Comparison of ENCODE assay signal across 13 cellular contexts in genomic region chr1:204076891-204077290, GRCh38. TPM values are rescaled to one million over a fixed set of nuclear protein-coding genes. Genes with fewer than 3 reads are reported as not detected.
A peak's percentile ranks its signal among the peaks of the same experiment; 100 is the strongest.
DNase-seq lines count a peak whose midpoint lies in the region; ATAC-seq and TF ChIP-seq lines count a peak whose summit lies in the region.
"Had no signal": no experiment of that assay in that cellular context is flagged by ENCODE, and none has a peak within 500 bp of the region (broad histone marks: within the 10 kb centered on the region; RNA-seq: fewer than 3 reads in every experiment).

No MANE protein-coding gene starts in this region.

- peaks cover 57% of the 10 kb centered on the region for H3K4me1 ChIP-seq in PC-3 (ENCODE audit: insufficient read depth, low read length)
- peaks cover 51% of the 10 kb centered on the region for H3K4me1 ChIP-seq in prostate gland (replicated peaks)

- H3K9me3 ChIP-seq in PC-3 (ENCODE audit: low read length), result no peaks in the 10 kb centered on the region
- no peaks in the 10 kb centered on the region for H3K9me3 ChIP-seq in prostate gland
- H3K9me3 ChIP-seq: pancreas had no signal

- intact Hi-C loops in PC-3 (cut with micrococcal nuclease), result no loop called here
- intact Hi-C loops in prostate gland (cut with DNase I), result no loop called here

- 91% methylated on average over 1 of the region's 1 CpG for WGBS in prostate gland

- H3K9me2 ChIP-seq in PC-3 (replicated peaks; ENCODE audit: low read length), result no peaks in the 10 kb centered on the region

- TF ChIP-seq CTCF in AG10803 (conservative IDR thresholded peaks at IDR 0.05; ENCODE audit: low read length) (no peak), PC-3 (conservative IDR thresholded peaks at IDR 0.05; ENCODE audit: low read depth, low read length) (no peak), fibroblast of villous mesenchyme (IDR thresholded peaks at IDR 0.05; ENCODE audit: insufficient read depth, low read depth, low read length) (no peak), prostate gland (IDR thresholded peaks at IDR 0.05) (no peak)

- peak overlapping the region; percentile 97 for H3K4me2 ChIP-seq in PC-3 (ENCODE audit: low read length)

- no peak for ATAC-seq in PC-3
- no peak for ATAC-seq in GM21381 (IDR thresholded peaks at IDR 0.05; ENCODE audit: unreplicated experiment)
- no peak for ATAC-seq in GM21723 (IDR thresholded peaks at IDR 0.05; ENCODE audit: unreplicated experiment)
- ATAC-seq: pancreas had no signal

- no peak overlapping the region for H3K9ac ChIP-seq in PC-3 (ENCODE audit: low read length)

- no peaks in the 10 kb centered on the region; the same call in 1 of the 2 replicates for H3K36me3 ChIP-seq in PC-3 (ENCODE audit: low read depth, low read length)
- no peaks in the 10 kb centered on the region for H3K36me3 ChIP-seq in prostate gland
- H3K36me3 ChIP-seq: pancreas had no signal

- H3K4me3 ChIP-seq in AG10803 (ENCODE audit: low read length) (no peak overlapping the region), PC-3 (ENCODE audit: low read length) (peak overlapping the region; percentile 88), fibroblast of villous mesenchyme (ENCODE audit: low read depth, low read length) (no peak overlapping the region), prostate gland (no peak overlapping the region)
- H3K4me3 ChIP-seq: pancreas had no signal

- H3K27ac ChIP-seq in PC-3 (ENCODE audit: low read length), result no peak overlapping the region
- H3K27ac ChIP-seq in prostate gland, result peak overlapping the region; percentile 98

- no peak for TF ChIP-seq POLR2A in prostate gland (IDR thresholded peaks at IDR 0.05)

- no TSS peak for BruUV-seq in PC-3 (replicated peaks; lab: Mats Ljungman, UMichigan)

- H2AFZ ChIP-seq in PC-3 (ENCODE audit: low read length), result no peak overlapping the region

- H4K20me1 ChIP-seq in PC-3 (ENCODE audit: low read length), result peaks cover 35% of the 10 kb centered on the region

- peak; percentile 60 for DNase-seq in AG10803 (ENCODE audit: low read depth)
- DNase-seq in PC-3, result no peak
- DNase-seq in fibroblast of villous mesenchyme (ENCODE audit: low read depth), result peak; percentile 44
- no peak for DNase-seq in prostate gland (ENCODE audit: low spot score)
- DNase-seq in NCI-H526 (lab: John Stamatoyannopoulos, UW), result no peak
- no peak for DNase-seq in NCI-H345 (lab: John Stamatoyannopoulos, UW)
- DNase-seq: activated CD4-positive, alpha-beta T cell treated with anti-CD3 and anti-CD28 coated beads, Interleukin-2, amount 10 ng/mL, durations not matched to agents 24 days and 14 days; activated T-cell treated with anti-CD3 and anti-CD28 coated beads for 4 hours; caudate nucleus; NCI-H2227 treated with DMSO at 0.1 percent for 48 hours; pancreas had no signal

- POLR2A ChIA-PET in PC-3 (lab: Charles Lee; ENCODE audit: unreplicated experiment), result no interaction called here

- peaks cover 89% of the 10 kb centered on the region for H3K79me2 ChIP-seq in PC-3 (ENCODE audit: low read length)

- H3F3A ChIP-seq in PC-3 (ENCODE audit: low read length, unreplicated experiment), result no peaks in the 10 kb centered on the region

- CTCF ChIA-PET in PC-3 (lab: Charles Lee), result interaction anchor here (1.6 kb wide), 1 partner anchor 51 kb away, joined by 7 read pairs; no protein-coding TSS in a partner anchor

- H3K27me3 ChIP-seq in PC-3 (ENCODE audit: low read length) (no peaks in the 10 kb centered on the region), prostate gland (replicated peaks; ENCODE audit: insufficient read depth) (no peaks in the 10 kb centered on the region)
- H3K27me3 ChIP-seq: pancreas had no signal

RNA-seq across cellular contexts. Expression of gene SOX13, which starts 4.0 kb away (rescaled TPM):
- total RNA-seq in PC-3 (2014; rRNA removed) (81.9 and 93.1 TPM in 2 replicates), fibroblast of villous mesenchyme (11.6 and 14.7 TPM in 2 replicates), prostate gland (10 to 100 TPM; 91.9 to 95.9 TPM)
- total RNA-seq: activated CD4-positive, alpha-beta T cell treated with anti-CD3 and anti-CD28 coated beads, Interleukin-2, amount 10 ng/mL, durations not matched to agents 24 days and 14 days had no signal

Comparison
In these comparisons a context has a peak if more than half of its experiments do, and no peak if none do; other contexts are left out.
1. DNase-seq: peak in AG10803 (single experiment) and fibroblast of villous mesenchyme (single experiment); none in PC-3 (single experiment), prostate gland (single experiment), NCI-H526 (0 of 2) and NCI-H345 (single experiment).